ENCODE assay signal across 18 cellular contexts in genomic region chr3:149641011-149641728, GRCh38. TPM values are rescaled to one million over a fixed set of nuclear protein-coding genes. Genes with fewer than 3 reads are reported as not detected.
A peak's percentile ranks its signal among the peaks of the same experiment; 100 is the strongest.
DNase-seq lines count a peak whose midpoint lies in the region; ATAC-seq and TF ChIP-seq lines count a peak whose summit lies in the region.
"Had no signal": no experiment of that assay in that cellular context is flagged by ENCODE, and none has a peak within 500 bp of the region (broad histone marks: within the 10 kb centered on the region; RNA-seq: fewer than 3 reads in every experiment).

No MANE protein-coding gene starts in this region.

- H3K18ac ChIP-seq in mesendoderm (ENCODE audit: low read length) = peak overlapping the region; percentile 28

- no peak overlapping the region for H3K27ac Mint-ChIP-seq in CD14-positive monocyte
- H3K27ac Mint-ChIP-seq: activated naive CD8-positive, alpha-beta T cell treated with anti-CD3 and anti-CD28 coated beads, Interleukin-2, amount 10 ng/mL, durations not matched to agents 7 days and 5 days; T-helper 1 cell treated with Interleukin-12 subunit alpha and Interleukin-12 subunit beta and Interleukin-4 antibody, amounts not matched to agents 30 μg/mL and 1 μg/mL, for 36 hours had no signal

- peaks cover 5% of the 10 kb centered on the region for H3K79me1 ChIP-seq in mesendoderm (ENCODE audit: low read length)

- H3K4ac ChIP-seq in mesendoderm (ENCODE audit: low read depth, low read length) = no peak overlapping the region

- intact Hi-C loops in CD14-positive monocyte (cut with micrococcal nuclease) = no loop called here

- no peak overlapping the region for H3K56ac ChIP-seq in mesendoderm (ENCODE audit: low read length)

- no peak overlapping the region for H2BK5ac ChIP-seq in mesendoderm (ENCODE audit: low read length)

- H3K79me2 ChIP-seq in mesendoderm (ENCODE audit: control insufficient read depth, insufficient read depth, low read length) = peaks cover 5% of the 10 kb centered on the region

- TF ChIP-seq CTCF in epithelial cell of proximal tubule (conservative IDR thresholded peaks at IDR 0.05; ENCODE audit: low read depth, low read length) = no peak
- no peak for TF ChIP-seq CTCF in CD14-positive monocyte (IDR thresholded peaks at IDR 0.05)

- no peaks in the 10 kb centered on the region for H3K36me3 ChIP-seq in mesendoderm (ENCODE audit: control insufficient read depth, insufficient read depth, low read length)
- H3K36me3 ChIP-seq: BE2C had no signal

- no peak overlapping the region for H3K9ac ChIP-seq in mesendoderm (ENCODE audit: low read length)

- WGBS in mesendoderm (ENCODE audit: extremely low coverage, insufficient coverage, low lambda C conversion rate) = no CpG with 5 or more reads among the region's 7 CpGs

- no peaks in the 10 kb centered on the region for H3K36me3 Mint-ChIP-seq in CD14-positive monocyte
- H3K36me3 Mint-ChIP-seq: activated naive CD8-positive, alpha-beta T cell treated with anti-CD3 and anti-CD28 coated beads, Interleukin-2, amount 10 ng/mL, durations not matched to agents 7 days and 5 days had no signal

- H2BK15ac ChIP-seq in mesendoderm (replicated peaks; ENCODE audit: low read depth) = no peak overlapping the region

- no peak overlapping the region for H4K8ac ChIP-seq in mesendoderm (ENCODE audit: low read depth, low read length)

- H3K9me3 Mint-ChIP-seq in CD14-positive monocyte = peaks cover 0 to 4% (median 0%) of the 10 kb centered on the region in 7 donors
- H3K9me3 Mint-ChIP-seq: activated naive CD8-positive, alpha-beta T cell treated with anti-CD3 and anti-CD28 coated beads, Interleukin-2, amount 10 ng/mL, durations not matched to agents 7 days and 5 days; T-helper 1 cell treated with Interleukin-12 subunit alpha and Interleukin-12 subunit beta and Interleukin-4 antibody, amounts not matched to agents 30 μg/mL and 1 μg/mL, for 36 hours had no signal

- H3K4me1 Mint-ChIP-seq in CD14-positive monocyte = no peaks in the 10 kb centered on the region
- H3K4me1 Mint-ChIP-seq: activated naive CD8-positive, alpha-beta T cell treated with anti-CD3 and anti-CD28 coated beads, Interleukin-2, amount 10 ng/mL, durations not matched to agents 7 days and 5 days had no signal

- H3K27me3 Mint-ChIP-seq in CD14-positive monocyte (ENCODE audit: low read depth in 3 of 3) = peaks cover 64 to 85% (median 77%) of the 10 kb centered on the region in 3 donors

- TF ChIP-seq EP300 in Ishikawa (IDR thresholded peaks at IDR 0.05; ENCODE audit: borderline replicate concordance) = no peak

- H3K4me3 Mint-ChIP-seq in CD14-positive monocyte = peak overlapping the region in 1 of 2 donors; percentile 49
- H3K4me3 Mint-ChIP-seq: activated naive CD8-positive, alpha-beta T cell treated with anti-CD3 and anti-CD28 coated beads, Interleukin-2, amount 10 ng/mL, durations not matched to agents 7 days and 5 days; T-helper 1 cell treated with Interleukin-12 subunit alpha and Interleukin-12 subunit beta and Interleukin-4 antibody, amounts not matched to agents 30 μg/mL and 1 μg/mL, for 36 hours had no signal

- TF ChIP-seq RAD21 in Ishikawa (IDR thresholded peaks at IDR 0.05; ENCODE audit: low read depth) = no peak

- H3K27ac ChIP-seq in mesendoderm (ENCODE audit: low read depth, low read length) = no peak overlapping the region
- H3K27ac ChIP-seq in substantia nigra (ENCODE audit: low read depth, low read length, poor library complexity, severe bottlenecking) = peak overlapping the region; percentile 23
- H3K27ac ChIP-seq: epithelial cell of prostate had no signal

- DNase-seq in epithelial cell of proximal tubule (ENCODE audit: low read depth) = peak; percentile 80
- no peak for DNase-seq in mesendoderm
- no peak for DNase-seq in substantia nigra (lab: John Stamatoyannopoulos, UW)
- no peak for DNase-seq in CD14-positive monocyte (ENCODE audit: low spot score)
- DNase-seq in effector CD8-positive, alpha-beta T cell (lab: John Stamatoyannopoulos, UW) = no peak
- DNase-seq in activated effector memory CD4-positive, alpha-beta T cell treated with anti-CD3 and anti-CD28 coated beads, Interleukin-2, amount 50 U/mL, for 16 hours = no peak
- DNase-seq: activated CD4-positive, alpha-beta T cell treated with anti-CD3 and anti-CD28 coated beads for 48 hours; activated naive CD8-positive, alpha-beta T cell treated with anti-CD3 and anti-CD28 coated beads, Interleukin-2, amount 10 ng/mL, durations not matched to agents 7 days and 5 days; activated T-cell treated with anti-CD3 and anti-CD28 coated beads for 4 hours; BE2C; DND-41; left cardiac atrium; NCI-H2081 treated with DMSO at 0.1 percent for 48 hours; NCI-H748 treated with DMSO at 0.1 percent for 48 hours had no signal

- H4K5ac ChIP-seq in mesendoderm (ENCODE audit: low read length) = no peak overlapping the region

- H3K4me3 ChIP-seq in epithelial cell of proximal tubule (ENCODE audit: low read depth, low read length) (peak overlapping the region; percentile 15), mesendoderm (ENCODE audit: low read length) (no peak overlapping the region)

- ATAC-seq in HG03520 (IDR thresholded peaks at IDR 0.05; ENCODE audit: unreplicated experiment) = no peak
- ATAC-seq: left cardiac atrium had no signal

- peaks cover 2% of the 10 kb centered on the region for H3K4me1 ChIP-seq in mesendoderm (ENCODE audit: control insufficient read depth, low read depth, low read length)
- H3K4me1 ChIP-seq: BE2C had no signal

- no peak overlapping the region for H3K23ac ChIP-seq in mesendoderm (ENCODE audit: low read length)

- H3K27me3 ChIP-seq in mesendoderm (ENCODE audit: insufficient read depth, low read length, poor library complexity) = no peaks in the 10 kb centered on the region
- H3K27me3 ChIP-seq: BE2C had no signal

- H2AK5ac ChIP-seq in mesendoderm (ENCODE audit: low read length) = no peak overlapping the region

- no peak overlapping the region for H2BK120ac ChIP-seq in mesendoderm (ENCODE audit: low read depth, low read length)

- H3K4me2 ChIP-seq in mesendoderm (ENCODE audit: low read length) = no peak overlapping the region

TF ChIP-seq in Ishikawa, 13 proteins besides CTCF, POLR2A, EP300 and RAD21:
- TF ChIP-seq FOXM1 (IDR thresholded peaks at IDR 0.05; ENCODE audit: borderline replicate concordance, low read depth) (no peak), CREB1 (IDR thresholded peaks at IDR 0.05; ENCODE audit: low read depth) (no peak), EGR1 (IDR thresholded peaks at IDR 0.05) (no peak), TEAD4 (IDR thresholded peaks at IDR 0.05) (peak; percentile 24; the same call in 1 of the 2 replicates)
TF ChIP-seq in Ishikawa: peak in this region for 1.

RNA-seq across cellular contexts. Expression of gene WWTR1, which starts 16.7 kb away (rescaled TPM):
- 52.0 and 123 TPM in 2 replicates for total RNA-seq in epithelial cell of proximal tubule
- polyA plus RNA-seq in mesendoderm (2013, experiment 1 of 2) = 25.5 TPM
- 25.1 TPM for polyA plus RNA-seq in mesendoderm (2013, experiment 2 of 2)
- polyA plus RNA-seq in CD14-positive monocyte = not detected
